8 cellular contexts compared by ENCODE assay signal in the genomic region with DNA sequence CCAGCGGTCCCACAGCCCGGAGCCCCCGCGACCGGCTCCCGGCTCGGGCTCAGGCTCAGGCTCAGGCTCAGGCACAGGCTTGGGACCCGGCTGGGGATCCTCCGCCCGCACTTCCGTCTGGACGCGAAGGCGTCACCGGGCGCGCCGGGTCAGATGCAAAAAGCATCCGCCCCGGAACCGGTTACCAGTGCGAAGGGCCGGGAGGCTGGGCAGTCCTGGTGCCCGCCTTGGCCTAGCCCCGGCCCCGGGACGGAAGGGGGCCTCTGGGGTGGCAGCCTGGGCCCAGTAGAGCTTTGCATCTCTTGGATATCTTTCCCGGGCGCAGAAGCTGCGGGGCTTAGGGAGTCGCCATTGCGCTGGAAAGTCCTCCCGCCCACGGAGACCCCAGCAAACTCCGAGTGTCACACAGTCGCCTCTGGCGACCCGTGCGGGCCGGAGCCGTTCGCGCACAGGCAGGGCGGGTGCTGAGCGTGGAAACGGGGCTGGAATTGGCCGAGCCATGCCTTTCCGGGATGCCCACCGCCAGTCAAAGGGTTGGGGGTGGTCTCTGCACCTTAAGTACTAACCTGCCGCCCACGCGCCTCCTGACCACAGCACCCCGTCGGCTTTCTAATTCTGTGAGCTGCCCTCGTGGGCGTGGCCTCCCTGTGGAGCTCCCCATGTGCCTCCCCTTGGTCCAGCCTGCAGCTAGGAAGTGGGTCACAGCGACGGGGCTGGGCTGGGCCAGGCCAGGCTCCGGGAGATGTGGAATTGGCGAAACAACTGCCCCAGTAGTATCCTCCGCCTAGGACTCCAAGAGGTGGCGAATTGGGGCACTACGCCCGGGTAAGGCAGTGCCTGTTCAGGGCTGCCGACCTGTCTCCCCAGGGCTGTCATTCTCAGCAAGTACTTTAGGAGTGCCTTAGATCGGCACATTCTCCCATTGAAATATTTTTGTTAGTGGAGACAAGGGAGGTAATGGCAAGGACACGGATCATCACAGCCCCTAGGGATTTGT.
A peak's percentile ranks its signal among the peaks of the same experiment; 100 is the strongest.
DNase-seq lines count a peak whose midpoint lies in the region; ATAC-seq lines count a peak whose summit lies in the region.

Gene TMEM9B (minus strand): TSS at position 119 of the 997 bp plus-strand sequence. CDS start 129 bp downstream, outside the sequence.

- no peaks in the 10 kb centered on the region for H3K9me3 Mint-ChIP-seq in central memory CD8-positive, alpha-beta T cell

- DNase-seq in AG08395 (ENCODE audit: low spot score) (peak; percentile 92), NCI-H2196 treated with DMSO at 0.1 percent for 48 hours (lab: John Stamatoyannopoulos, UW; ENCODE audit: unreplicated experiment) (peak; percentile 81), iris pigment epithelial cell (ENCODE audit: low read depth) (peak; percentile 86)
- DNase-seq in central memory CD8-positive, alpha-beta T cell (ENCODE audit: low spot score in 2 of 2) = peak; percentile 48 to 49
- DNase-seq in stimulated activated CD4-positive, alpha-beta T cell treated with anti-CD3 and anti-CD28 coated beads, Interleukin-12 subunit alpha, Interleukin-12 subunit beta, amount 100 ng/mL, for 24 hours (ENCODE audit: low read depth in 2 of 2) = peak; percentile 67 to 81

- no peaks in the 10 kb centered on the region for H3K27me3 Mint-ChIP-seq in central memory CD8-positive, alpha-beta T cell

- peaks cover 24% of the 10 kb centered on the region for H3K4me1 Mint-ChIP-seq in central memory CD8-positive, alpha-beta T cell

- peaks cover 8% of the 10 kb centered on the region for H3K36me3 Mint-ChIP-seq in central memory CD8-positive, alpha-beta T cell (ENCODE audit: insufficient read depth)

- H3K27ac Mint-ChIP-seq in central memory CD8-positive, alpha-beta T cell (ENCODE audit: low read depth) = peak within 1 kb of the TSS; percentile 98

- peak within 1 kb of the TSS; percentile 95 for H3K4me3 Mint-ChIP-seq in central memory CD8-positive, alpha-beta T cell

- ATAC-seq in GM18867 (IDR thresholded peaks at IDR 0.05; ENCODE audit: unreplicated experiment) (peak; percentile 79), HG03097 (IDR thresholded peaks at IDR 0.05; ENCODE audit: low FRiP score, unreplicated experiment) (peak; percentile 80)
- ATAC-seq in activated CD4-positive, CD25-positive, alpha-beta regulatory T cell treated with anti-CD3 and anti-CD28 coated beads, Interleukin-2, amount 50 U/mL, for 24 hours = peak; percentile 87 to 88
- peak; percentile 76 for ATAC-seq in central memory CD8-positive, alpha-beta T cell (replicated peaks; ENCODE audit: extremely low read depth, poor library complexity, severe bottlenecking)

Comparison
In these comparisons a context has a peak if more than half of its experiments do, and no peak if none do; other contexts are left out.
1. Peak in every context shown above with its lines: DNase-seq and ATAC-seq.